In the genomic region with DNA sequence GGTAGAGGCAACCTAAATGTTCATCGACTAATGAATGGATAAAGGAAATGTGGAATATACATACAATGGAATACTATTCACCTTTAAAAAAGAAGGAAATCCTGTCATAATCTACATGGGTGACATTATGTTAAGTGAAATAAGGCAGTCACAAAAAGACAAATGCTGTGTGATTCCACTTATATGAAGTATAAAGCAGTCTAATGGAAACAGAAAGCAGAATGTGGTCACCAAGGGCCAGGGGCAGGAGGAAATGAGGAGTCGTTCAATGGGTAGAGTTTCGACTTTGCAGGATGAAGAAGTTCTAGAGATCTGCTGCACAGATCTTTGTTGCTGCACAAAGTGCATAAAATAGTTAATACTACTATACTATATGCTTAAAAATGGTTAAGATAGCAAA, we compare ENCODE assay signal across 1 cellular context.
TF ChIP-seq lines count a peak whose summit lies in the region.

No MANE protein-coding gene starts in this region.

TF ChIP-seq in GM12878, 131 proteins besides CTCF, POLR2A, EP300 and RAD21 (continued from another document):
- TF ChIP-seq, protein P1, sequence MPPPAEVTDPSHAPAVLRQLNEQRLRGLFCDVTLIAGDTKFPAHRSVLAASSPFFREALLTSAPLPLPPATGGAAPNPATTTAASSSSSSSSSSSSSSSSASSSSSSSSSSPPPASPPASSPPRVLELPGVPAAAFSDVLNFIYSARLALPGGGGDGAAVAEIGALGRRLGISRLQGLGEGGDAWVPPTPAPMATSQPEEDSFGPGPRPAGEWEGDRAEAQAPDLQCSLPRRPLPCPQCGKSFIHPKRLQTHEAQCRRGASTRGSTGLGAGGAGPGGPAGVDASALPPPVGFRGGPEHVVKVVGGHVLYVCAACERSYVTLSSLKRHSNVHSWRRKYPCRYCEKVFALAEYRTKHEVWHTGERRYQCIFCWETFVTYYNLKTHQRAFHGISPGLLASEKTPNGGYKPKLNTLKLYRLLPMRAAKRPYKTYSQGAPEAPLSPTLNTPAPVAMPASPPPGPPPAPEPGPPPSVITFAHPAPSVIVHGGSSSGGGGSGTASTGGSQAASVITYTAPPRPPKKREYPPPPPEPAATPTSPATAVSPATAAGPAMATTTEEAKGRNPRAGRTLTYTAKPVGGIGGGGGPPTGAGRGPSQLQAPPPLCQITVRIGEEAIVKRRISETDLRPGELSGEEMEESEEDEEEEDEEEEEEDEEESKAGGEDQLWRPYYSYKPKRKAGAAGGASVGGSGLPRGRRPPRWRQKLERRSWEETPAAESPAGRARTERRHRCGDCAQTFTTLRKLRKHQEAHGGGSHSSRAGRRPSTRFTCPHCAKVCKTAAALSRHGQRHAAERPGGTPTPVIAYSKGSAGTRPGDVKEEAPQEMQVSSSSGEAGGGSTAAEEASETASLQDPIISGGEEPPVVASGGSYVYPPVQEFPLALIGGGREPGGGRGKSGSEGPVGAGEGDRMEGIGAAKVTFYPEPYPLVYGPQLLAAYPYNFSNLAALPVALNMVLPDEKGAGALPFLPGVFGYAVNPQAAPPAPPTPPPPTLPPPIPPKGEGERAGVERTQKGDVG (CRISPR knock-in tag; IDR thresholded peaks at IDR 0.05) = no peak
- TF ChIP-seq MEF2B (IDR thresholded peaks at IDR 0.05; ENCODE audit: partially characterized antibody, poor library complexity, severe bottlenecking) (no peak), RFX5 (IDR thresholded peaks at IDR 0.05; ENCODE audit: low read depth, low read length) (no peak), SP1 (IDR thresholded peaks at IDR 0.05; ENCODE audit: low read depth, low read length) (no peak), TARDBP (IDR thresholded peaks at IDR 0.05; ENCODE audit: borderline replicate concordance) (no peak), SKIL (IDR thresholded peaks at IDR 0.05; ENCODE audit: low read depth, poor library complexity, severe bottlenecking) (peak; percentile 17), GABPA (IDR thresholded peaks at IDR 0.05; ENCODE audit: low read depth) (no peak), NR2C1 (IDR thresholded peaks at IDR 0.05) (no peak), PAX8 (IDR thresholded peaks at IDR 0.05) (no peak), HDAC2 (IDR thresholded peaks at IDR 0.05) (no peak), NRF1 (conservative IDR thresholded peaks at IDR 0.05; ENCODE audit: low read depth, low read length) (no peak), SREBF1 (IDR thresholded peaks at IDR 0.05; ENCODE audit: low read length) (no peak), IRF4 (IDR thresholded peaks at IDR 0.05; ENCODE audit: low read depth, low read length) (0 out of 2 replicates have a peak, but pooled peaks have one; percentile 28), RBBP5 (conservative IDR thresholded peaks at IDR 0.05) (no peak), HDAC6 (IDR thresholded peaks at IDR 0.05; ENCODE audit: unreplicated experiment) (no peak), POLR2AphosphoS5 (IDR thresholded peaks at IDR 0.05; ENCODE audit: low read length) (no peak), CHD2 (IDR thresholded peaks at IDR 0.05; ENCODE audit: borderline replicate concordance, low read depth, low read length) (no peak), BCLAF1 (IDR thresholded peaks at IDR 0.05) (no peak), CBFB (IDR thresholded peaks at IDR 0.05; ENCODE audit: low read depth) (0 out of 2 replicates have a peak, but pooled peaks have one; percentile 59), RUNX3 (IDR thresholded peaks at IDR 0.05; ENCODE audit: low read length) (peak; percentile 94), CEBPZ (IDR thresholded peaks at IDR 0.05; ENCODE audit: low read depth, low read length) (no peak), CBX3 (IDR thresholded peaks at IDR 0.05; ENCODE audit: borderline replicate concordance, low read depth) (no peak), PAX5 (IDR thresholded peaks at IDR 0.05; ENCODE audit: borderline replicate concordance, low read depth, low read length) (no peak), ZBTB40 (IDR thresholded peaks at IDR 0.05; ENCODE audit: borderline replicate concordance) (no peak)
- TF ChIP-seq, protein P2, sequence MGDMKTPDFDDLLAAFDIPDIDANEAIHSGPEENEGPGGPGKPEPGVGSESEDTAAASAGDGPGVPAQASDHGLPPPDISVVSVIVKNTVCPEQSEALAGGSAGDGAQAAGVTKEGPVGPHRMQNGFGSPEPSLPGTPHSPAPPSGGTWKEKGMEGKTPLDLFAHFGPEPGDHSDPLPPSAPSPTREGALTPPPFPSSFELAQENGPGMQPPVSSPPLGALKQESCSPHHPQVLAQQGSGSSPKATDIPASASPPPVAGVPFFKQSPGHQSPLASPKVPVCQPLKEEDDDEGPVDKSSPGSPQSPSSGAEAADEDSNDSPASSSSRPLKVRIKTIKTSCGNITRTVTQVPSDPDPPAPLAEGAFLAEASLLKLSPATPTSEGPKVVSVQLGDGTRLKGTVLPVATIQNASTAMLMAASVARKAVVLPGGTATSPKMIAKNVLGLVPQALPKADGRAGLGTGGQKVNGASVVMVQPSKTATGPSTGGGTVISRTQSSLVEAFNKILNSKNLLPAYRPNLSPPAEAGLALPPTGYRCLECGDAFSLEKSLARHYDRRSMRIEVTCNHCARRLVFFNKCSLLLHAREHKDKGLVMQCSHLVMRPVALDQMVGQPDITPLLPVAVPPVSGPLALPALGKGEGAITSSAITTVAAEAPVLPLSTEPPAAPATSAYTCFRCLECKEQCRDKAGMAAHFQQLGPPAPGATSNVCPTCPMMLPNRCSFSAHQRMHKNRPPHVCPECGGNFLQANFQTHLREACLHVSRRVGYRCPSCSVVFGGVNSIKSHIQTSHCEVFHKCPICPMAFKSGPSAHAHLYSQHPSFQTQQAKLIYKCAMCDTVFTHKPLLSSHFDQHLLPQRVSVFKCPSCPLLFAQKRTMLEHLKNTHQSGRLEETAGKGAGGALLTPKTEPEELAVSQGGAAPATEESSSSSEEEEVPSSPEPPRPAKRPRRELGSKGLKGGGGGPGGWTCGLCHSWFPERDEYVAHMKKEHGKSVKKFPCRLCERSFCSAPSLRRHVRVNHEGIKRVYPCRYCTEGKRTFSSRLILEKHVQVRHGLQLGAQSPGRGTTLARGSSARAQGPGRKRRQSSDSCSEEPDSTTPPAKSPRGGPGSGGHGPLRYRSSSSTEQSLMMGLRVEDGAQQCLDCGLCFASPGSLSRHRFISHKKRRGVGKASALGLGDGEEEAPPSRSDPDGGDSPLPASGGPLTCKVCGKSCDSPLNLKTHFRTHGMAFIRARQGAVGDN (IDR thresholded peaks at IDR 0.05) = no peak
